In genomic region chr16:89324056-89325010, GRCh38 we compare ENCODE assay signal across 8 cellular contexts.
A peak's percentile ranks its signal among the peaks of the same experiment; 100 is the strongest.
DNase-seq lines count a peak whose midpoint lies in the region; ATAC-seq and TF ChIP-seq lines count a peak whose summit lies in the region.

No MANE protein-coding gene starts in this region.

- H3K4me3 ChIP-seq in epithelial cell of esophagus (ENCODE audit: low read length): no peak overlapping the region

- POLR2A ChIA-PET in T-cell (lab: Charles Lee): interaction anchor here in 1 of 2 donors (0.7 kb wide), 1 partner anchor 8 kb away, joined by 3 read pairs; no protein-coding TSS in a partner anchor

- no peaks in the 10 kb centered on the region for H3K9me3 Mint-ChIP-seq in T-cell

- peaks cover 10% of the 10 kb centered on the region for H3K36me3 Mint-ChIP-seq in T-cell

- peaks cover 89 to 92% (median 90%) of the 10 kb centered on the region in 3 donors for H3K4me1 Mint-ChIP-seq in T-cell

- no peak for TF ChIP-seq CTCF in epithelial cell of esophagus (IDR thresholded peaks at IDR 0.05; ENCODE audit: insufficient read depth, low read depth, low read length, missing control alignments)

- peak; percentile 81 for DNase-seq in stimulated activated naive CD4-positive, alpha-beta T cell treated with Interleukin-2 at 50 U/mL for 16 hours (lab: John Stamatoyannopoulos, UW)
- DNase-seq in stimulated activated naive CD4-positive, alpha-beta T cell (lab: John Stamatoyannopoulos, UW): no peak
- DNase-seq in T-cell (no peak), epithelial cell of esophagus (ENCODE audit: low read depth) (peak; percentile 64), NCI-H2171 treated with DMSO at 0.1 percent for 48 hours (lab: John Stamatoyannopoulos, UW) (no peak)
- DNase-seq in stimulated activated CD4-positive, alpha-beta T cell treated with anti-CD3 and anti-CD28 coated beads, Interleukin-1b, Interleukin-23, amount 100 ng/mL, for 24 hours (ENCODE audit: low read depth in 4 of 4, low spot score in 1 of 4): peak; percentile 41 to 71 (median 50)

- ATAC-seq in T-cell (replicated peaks in 1 of 4) (no peak), GM21825 (IDR thresholded peaks at IDR 0.05; ENCODE audit: unreplicated experiment) (no peak), GM19452 (IDR thresholded peaks at IDR 0.05; ENCODE audit: unreplicated experiment) (no peak)

- CTCF ChIA-PET in T-cell (lab: Charles Lee): no interaction called here

- H3K27me3 Mint-ChIP-seq in T-cell: no peaks in the 10 kb centered on the region

- peak overlapping the region; percentile 81 to 89 for H3K27ac Mint-ChIP-seq in T-cell

- H3K4me3 Mint-ChIP-seq in T-cell: peak overlapping the region; percentile 28 to 56 (median 29)

Comparison
In these comparisons a context has a peak if more than half of its experiments do, and no peak if none do; other contexts are left out.
1. DNase-seq: peak in stimulated activated naive CD4-positive, alpha-beta T cell treated with Interleukin-2 at 50 U/mL for 16 hours (single experiment), epithelial cell of esophagus (single experiment) and stimulated activated CD4-positive, alpha-beta T cell treated with anti-CD3 and anti-CD28 coated beads, Interleukin-1b, Interleukin-23, amount 100 ng/mL, for 24 hours (4 of 4); none in stimulated activated naive CD4-positive, alpha-beta T cell (0 of 6), T-cell (0 of 34) and NCI-H2171 treated with DMSO at 0.1 percent for 48 hours (single experiment).